In genomic region chr21:41751621-41752020, GRCh38 we compare ENCODE assay signal across 10 cellular contexts. TPM values are rescaled to one million over a fixed set of nuclear protein-coding genes. Genes with fewer than 3 reads are reported as not detected.
DNase-seq lines count a peak whose midpoint lies in the region; ATAC-seq, FAIRE-seq and TF ChIP-seq lines count a peak whose summit lies in the region.
"Had no signal": no experiment of that assay in that cellular context is flagged by ENCODE, and none has a peak within 500 bp of the region (broad histone marks: within the 10 kb centered on the region; RNA-seq: fewer than 3 reads in every experiment).

No MANE protein-coding gene starts in this region.

- DNase-seq in H7 = peak; percentile 55
- peak; percentile 61 for DNase-seq in NCI-H526 treated with DMSO at 0.1 percent for 48 hours (lab: John Stamatoyannopoulos, UW)
- no peak for DNase-seq in keratinocyte (ENCODE audit: low read depth, low spot score)
- DNase-seq in activated gamma-delta T cell treated with Interleukin-2 at 50 U/mL for 16 hours = no peak
- DNase-seq in naive thymus-derived CD4-positive, alpha-beta T cell = no peak
- no peak for DNase-seq in KBM-7

- H3K27ac Mint-ChIP-seq in naive thymus-derived CD4-positive, alpha-beta T cell = no peak overlapping the region

- ATAC-seq in naive thymus-derived CD4-positive, alpha-beta T cell = no peak

- CTCF ChIA-PET in naive thymus-derived CD4-positive, alpha-beta T cell (lab: Charles Lee) = no interaction called here

- POLR2A ChIA-PET in naive thymus-derived CD4-positive, alpha-beta T cell (lab: Charles Lee) = no interaction called here

- peaks cover 12% of the 10 kb centered on the region for H3K9me1 ChIP-seq in keratinocyte (ENCODE audit: control insufficient read depth, extremely low read depth, insufficient read depth, low read length)

- H3K27me3 ChIP-seq in H7 (ENCODE audit: control insufficient read depth, insufficient read depth, low read length) (no peaks in the 10 kb centered on the region), keratinocyte (ENCODE audit: control insufficient read depth, extremely low read depth, insufficient read depth, low read length) (no peaks in the 10 kb centered on the region), thymus (ENCODE audit: control insufficient read depth, insufficient read depth) (no peaks in the 10 kb centered on the region)
- no peaks in the 10 kb centered on the region for H3K27me3 ChIP-seq in naive thymus-derived CD4-positive, alpha-beta T cell (ENCODE audit: control insufficient read depth in 2 of 2, insufficient read depth in 2 of 2, low read length in 2 of 2)

- TF ChIP-seq CTCF in keratinocyte (optimal IDR thresholded peaks at IDR 0.05 in 1 of 3, IDR thresholded peaks at IDR 0.05 in 1 of 3, conservative IDR thresholded peaks at IDR 0.05 in 1 of 3; ENCODE audit: extremely low read depth in 1 of 3, insufficient read depth in 2 of 3, low read length in 3 of 3) = peak in 1 of 3 experiments; percentile 3

- peaks cover 61% of the 10 kb centered on the region for H4K20me1 ChIP-seq in keratinocyte (ENCODE audit: control insufficient read depth, extremely low read depth, insufficient read depth, low read length)

- H3K4me3 ChIP-seq in H7 (ENCODE audit: insufficient read depth, low read depth, low read length) = no peak overlapping the region
- peak overlapping the region; percentile 26 to 68 (median 64) for H3K4me3 ChIP-seq in keratinocyte (ENCODE audit: control insufficient read depth in 2 of 3, extremely low read depth in 1 of 3, insufficient read depth in 2 of 3, low read depth in 1 of 3, low read length in 3 of 3)
- H3K4me3 ChIP-seq in thymus (ENCODE audit: low read length) = no peak overlapping the region
- H3K4me3 ChIP-seq in naive thymus-derived CD4-positive, alpha-beta T cell (ENCODE audit: low read length) = no peak overlapping the region

- H3K27ac ChIP-seq in keratinocyte (ENCODE audit: control insufficient read depth, insufficient read depth, low read length) = peak overlapping the region; percentile 95
- peak overlapping the region; percentile 25 for H3K27ac ChIP-seq in thymus (ENCODE audit: low read depth)
- no peak overlapping the region for H3K27ac ChIP-seq in naive thymus-derived CD4-positive, alpha-beta T cell (ENCODE audit: low read depth, low read length)

- FAIRE-seq in keratinocyte (lab: Jason Lieb, UNC) = peak; percentile 92
- FAIRE-seq: islet of Langerhans had no signal

- dilution Hi-C loops in keratinocyte (cut with MboI; ENCODE audit: extremely low pct_ligation_motif_present, low sequenced_read_pairs) = no loop called here

- H2AFZ ChIP-seq in keratinocyte (ENCODE audit: control insufficient read depth, low read length) = no peak overlapping the region

- no peaks in the 10 kb centered on the region for H3K9me3 Mint-ChIP-seq in naive thymus-derived CD4-positive, alpha-beta T cell

- no peaks in the 10 kb centered on the region for H3K4me1 Mint-ChIP-seq in naive thymus-derived CD4-positive, alpha-beta T cell

- H3K36me3 ChIP-seq in H7 (replicated peaks; ENCODE audit: control insufficient read depth, insufficient read depth, low read length) (no peaks in the 10 kb centered on the region; the same call in 1 of the 2 replicates), keratinocyte (ENCODE audit: control insufficient read depth in 2 of 2, extremely low read depth in 1 of 2, insufficient read depth in 2 of 2, low read length in 2 of 2) (peaks cover 62 to 67% of the 10 kb centered on the region in 2 experiments), thymus (ENCODE audit: control insufficient read depth, insufficient read depth) (peaks cover 70% of the 10 kb centered on the region)
- no peaks in the 10 kb centered on the region for H3K36me3 ChIP-seq in naive thymus-derived CD4-positive, alpha-beta T cell (ENCODE audit: control insufficient read depth in 2 of 3, insufficient read depth in 3 of 3, low read length in 3 of 3)

- no peaks in the 10 kb centered on the region for H3K9me3 ChIP-seq in keratinocyte (ENCODE audit: control insufficient read depth, low read depth, low read length)
- H3K9me3 ChIP-seq in thymus (ENCODE audit: control insufficient read depth) = peaks cover 2% of the 10 kb centered on the region
- H3K9me3 ChIP-seq in naive thymus-derived CD4-positive, alpha-beta T cell (ENCODE audit: control insufficient read depth in 2 of 3, low read length in 3 of 3) = no peaks in the 10 kb centered on the region

- H3K36me3 Mint-ChIP-seq in naive thymus-derived CD4-positive, alpha-beta T cell = peaks cover 0 to 3% (median 0%) of the 10 kb centered on the region in 5 donors
- H3K36me3 Mint-ChIP-seq: brain had no signal

- intact Hi-C loops in naive thymus-derived CD4-positive, alpha-beta T cell (cut with micrococcal nuclease) = no loop called here

- H3K4me1 ChIP-seq in keratinocyte (ENCODE audit: control insufficient read depth, extremely low read depth, insufficient read depth, low read length) = peaks cover 61% of the 10 kb centered on the region
- H3K4me1 ChIP-seq in thymus (ENCODE audit: control insufficient read depth, insufficient read depth, low read length) = peaks cover 22% of the 10 kb centered on the region
- H3K4me1 ChIP-seq in naive thymus-derived CD4-positive, alpha-beta T cell (ENCODE audit: control insufficient read depth in 2 of 2, insufficient read depth in 2 of 2, low read length in 2 of 2) = no peaks in the 10 kb centered on the region

- H3K4me3 Mint-ChIP-seq in naive thymus-derived CD4-positive, alpha-beta T cell = no peak overlapping the region

- H3K4me2 ChIP-seq in keratinocyte (ENCODE audit: control insufficient read depth, extremely low read depth, insufficient read depth, low read depth, low read length) = peak overlapping the region; percentile 100

- in situ Hi-C loops in KBM-7 (cut with MboI; ENCODE audit: low pct_unique_long_range_greater_than_20kb, low sequenced_read_pairs) = no loop called here

- H3K79me2 ChIP-seq in keratinocyte (ENCODE audit: control insufficient read depth, insufficient read depth, low read length) = peaks cover 93% of the 10 kb centered on the region

- no peaks in the 10 kb centered on the region for H3K27me3 Mint-ChIP-seq in naive thymus-derived CD4-positive, alpha-beta T cell

- H3K9ac ChIP-seq in keratinocyte (ENCODE audit: control insufficient read depth, extremely low read depth, insufficient read depth, low read length) = peak overlapping the region; percentile 82

- 82% methylated on average over 11 of the region's 11 CpGs for WGBS in thymus

RNA-seq across cellular contexts. Expression of gene RIPK4, which starts 15.2 kb away (rescaled TPM):
- 10.5 and 11.7 TPM in 2 replicates for total RNA-seq in H7 (2014; rRNA removed; shearing (Covaris generic))
- polyA plus RNA-seq in keratinocyte = 16.6 to 23.4 TPM (median 18.4 TPM) in 3 replicates
- 11.0 TPM for polyA plus RNA-seq in keratinocyte (2011; ENCODE audit: low read depth)
- polyA plus RNA-seq in keratinocyte (2011; cell fraction: cytosol; rRNA removed) = 13.0 and 20.1 TPM in 2 replicates
- 54.2 and 65.2 TPM in 2 replicates for polyA plus RNA-seq in keratinocyte (2011; cell fraction: nucleus; rRNA removed)
- 30.8 and 35.3 TPM in 2 replicates for polyA plus RNA-seq in keratinocyte (2012; ENCODE audit: low replicate concordance)
- polyA minus RNA-seq in keratinocyte = 28.0 to 48.3 TPM (median 30.7 TPM) in 3 replicates
- 40.3 TPM for polyA minus RNA-seq in keratinocyte (2011; cell fraction: cytosol; rRNA and poly(A)+ RNA removed)
- polyA minus RNA-seq in keratinocyte (2011; cell fraction: nucleus; rRNA and poly(A)+ RNA removed) = 80.7 and 89.5 TPM in 2 replicates
- 9.3 TPM for polyA plus RNA-seq in thymus
- total RNA-seq in naive thymus-derived CD4-positive, alpha-beta T cell = 1 to 10 TPM in 1 of 5 experiments, under 1 TPM in 3, not detected in 1; 0.30 to 2.2 (median 0.62) TPM
- under 1 TPM; 0.24 to 0.33 TPM for polyA plus RNA-seq in naive thymus-derived CD4-positive, alpha-beta T cell
- total RNA-seq: pulmonary artery endothelial cell had no signal

Comparison
In these comparisons a context has a peak if more than half of its experiments do, and no peak if none do; other contexts are left out.
1. DNase-seq: peak in H7 (single experiment) and NCI-H526 treated with DMSO at 0.1 percent for 48 hours (single experiment); none in keratinocyte (single experiment), activated gamma-delta T cell treated with Interleukin-2 at 50 U/mL for 16 hours (single experiment), naive thymus-derived CD4-positive, alpha-beta T cell (0 of 9) and KBM-7 (single experiment).
2. H3K4me3 ChIP-seq: peak in keratinocyte (3 of 3); none in H7 (single experiment), thymus (single experiment) and naive thymus-derived CD4-positive, alpha-beta T cell (single experiment).